ENCODE assay signal across 26 cellular contexts in genomic region chr6:128174724-128175123, GRCh38.
"Had no signal": no experiment of that assay in that cellular context is flagged by ENCODE, and none has a peak within 500 bp of the region (broad histone marks: within the 10 kb centered on the region; RNA-seq: fewer than 3 reads in every experiment).

No MANE protein-coding gene starts in this region.

- H3K27ac ChIP-seq: brain microvascular endothelial cell, esophagus muscularis mucosa, foreskin keratinocyte, heart left ventricle, sigmoid colon, suprapubic skin, tibial artery, upper lobe of right lung had no signal

- ATAC-seq: foreskin keratinocyte; heart left ventricle; left ventricle myocardium superior; stimulated activated naive B cell treated with anti-CD40 and anti-IgM and Interleukin-4, amounts not matched to agents 10 μg/mL and 1 μg/mL and 100 μg/mL, for 72 hours; upper lobe of right lung had no signal

- H3K4me3 ChIP-seq: esophagus muscularis mucosa, heart left ventricle, sigmoid colon, smooth muscle cell, suprapubic skin, tibial artery, upper lobe of right lung had no signal

- DNase-seq: activated CD4-positive, alpha-beta memory T cell treated with anti-CD3 and anti-CD28 coated beads, Interleukin-2, amount 10 ng/mL, durations not matched to agents 7 days and 5 days; activated CD4-positive, alpha-beta T cell treated with anti-CD3 and anti-CD28 coated beads, Interleukin-2, amount 10 ng/mL, durations not matched to agents 7 days and 5 days; activated CD4-positive, CD25-positive, alpha-beta regulatory T cell treated with anti-CD3 and anti-CD28 coated beads, Interleukin-2, amount 50 U/mL, for 72 hours; activated CD8-positive, alpha-beta memory T cell treated with anti-CD3 and anti-CD28 coated beads, Interleukin-2, amount 50 U/mL, for 48 hours; activated gamma-delta T cell; activated naive CD4-positive, alpha-beta T cell treated with anti-CD3 and anti-CD28 coated beads, Interleukin-2, amount 10 ng/mL, durations not matched to agents 7 days and 5 days; activated T-cell treated with anti-CD3 and anti-CD28 coated beads, Interleukin-2, amount 50 U/mL, for 24 hours; amniotic stem cell; brain microvascular endothelial cell; caudate nucleus; foreskin keratinocyte; heart left ventricle; left ventricle myocardium superior; sigmoid colon; stimulated activated CD4-positive, alpha-beta T cell treated with anti-CD3 and anti-CD28 coated beads, Interleukin-1b, Interleukin-23, amount 100 ng/mL, for 48 hours; stimulated activated CD4-positive, alpha-beta T cell treated with anti-CD3 and anti-CD28 coated beads, Interleukin-4, amount 100 ng/mL, for 4 hours; stimulated activated CD8-positive, alpha-beta memory T cell treated with anti-CD3 and anti-CD28 coated beads, Interleukin-4, amount 100 ng/mL, for 48 hours; stimulated activated naive B cell treated with anti-CD40 and anti-IgM and Interleukin-4, amounts not matched to agents 10 μg/mL and 1 μg/mL and 100 μg/mL, for 72 hours; T-helper 2 cell; tibial artery; upper lobe of right lung had no signal

- H3K4me2 ChIP-seq: smooth muscle cell had no signal

- H3K27me3 Mint-ChIP-seq: activated CD4-positive, alpha-beta memory T cell treated with anti-CD3 and anti-CD28 coated beads, Interleukin-2, amount 10 ng/mL, durations not matched to agents 7 days and 5 days; activated CD4-positive, alpha-beta T cell treated with anti-CD3 and anti-CD28 coated beads, Interleukin-2, amount 10 ng/mL, durations not matched to agents 7 days and 5 days; activated naive CD4-positive, alpha-beta T cell treated with anti-CD3 and anti-CD28 coated beads, Interleukin-2, amount 10 ng/mL, durations not matched to agents 7 days and 5 days; activated T-cell treated with anti-CD3 and anti-CD28 coated beads, Interleukin-2, amount 50 U/mL, for 24 hours; stimulated activated naive B cell treated with anti-CD40 and anti-IgM and Interleukin-4, amounts not matched to agents 10 μg/mL and 1 μg/mL and 100 μg/mL, for 72 hours had no signal

- H3K36me3 Mint-ChIP-seq: activated naive CD4-positive, alpha-beta T cell treated with anti-CD3 and anti-CD28 coated beads, Interleukin-2, amount 10 ng/mL, durations not matched to agents 7 days and 5 days; stimulated activated naive B cell treated with anti-CD40 and anti-IgM and Interleukin-4, amounts not matched to agents 10 μg/mL and 1 μg/mL and 100 μg/mL, for 72 hours had no signal

- H3K9me3 ChIP-seq: esophagus muscularis mucosa, heart left ventricle, sigmoid colon, suprapubic skin, tibial artery, upper lobe of right lung had no signal

- H3K4me1 ChIP-seq: suprapubic skin, upper lobe of right lung had no signal

- H3K4me1 Mint-ChIP-seq: activated CD4-positive, alpha-beta memory T cell treated with anti-CD3 and anti-CD28 coated beads, Interleukin-2, amount 10 ng/mL, durations not matched to agents 7 days and 5 days; activated naive CD4-positive, alpha-beta T cell treated with anti-CD3 and anti-CD28 coated beads, Interleukin-2, amount 10 ng/mL, durations not matched to agents 7 days and 5 days had no signal

- H3K9me3 Mint-ChIP-seq: activated CD4-positive, alpha-beta memory T cell treated with anti-CD3 and anti-CD28 coated beads, Interleukin-2, amount 10 ng/mL, durations not matched to agents 7 days and 5 days; activated CD4-positive, alpha-beta T cell treated with anti-CD3 and anti-CD28 coated beads, Interleukin-2, amount 10 ng/mL, durations not matched to agents 7 days and 5 days; activated naive CD4-positive, alpha-beta T cell treated with anti-CD3 and anti-CD28 coated beads, Interleukin-2, amount 10 ng/mL, durations not matched to agents 7 days and 5 days; activated T-cell treated with anti-CD3 and anti-CD28 coated beads, Interleukin-2, amount 50 U/mL, for 24 hours; nephron; stimulated activated naive B cell treated with anti-CD40 and anti-IgM and Interleukin-4, amounts not matched to agents 10 μg/mL and 1 μg/mL and 100 μg/mL, for 72 hours had no signal

- H3K27me3 ChIP-seq: brain microvascular endothelial cell, esophagus muscularis mucosa, foreskin keratinocyte, heart left ventricle, sigmoid colon, suprapubic skin, tibial artery, upper lobe of right lung had no signal

- H3K36me3 ChIP-seq: brain microvascular endothelial cell, esophagus muscularis mucosa, heart left ventricle, sigmoid colon, suprapubic skin, tibial artery, upper lobe of right lung had no signal

- FAIRE-seq: astrocyte had no signal

- H3K4me3 Mint-ChIP-seq: activated CD4-positive, alpha-beta memory T cell treated with anti-CD3 and anti-CD28 coated beads, Interleukin-2, amount 10 ng/mL, durations not matched to agents 7 days and 5 days; activated CD4-positive, alpha-beta T cell treated with anti-CD3 and anti-CD28 coated beads, Interleukin-2, amount 10 ng/mL, durations not matched to agents 7 days and 5 days; activated naive CD4-positive, alpha-beta T cell treated with anti-CD3 and anti-CD28 coated beads, Interleukin-2, amount 10 ng/mL, durations not matched to agents 7 days and 5 days; activated T-cell treated with anti-CD3 and anti-CD28 coated beads, Interleukin-2, amount 50 U/mL, for 24 hours; nephron; stimulated activated naive B cell treated with anti-CD40 and anti-IgM and Interleukin-4, amounts not matched to agents 10 μg/mL and 1 μg/mL and 100 μg/mL, for 72 hours had no signal

- H3K27ac Mint-ChIP-seq: activated CD4-positive, alpha-beta memory T cell treated with anti-CD3 and anti-CD28 coated beads, Interleukin-2, amount 10 ng/mL, durations not matched to agents 7 days and 5 days; activated CD4-positive, alpha-beta T cell treated with anti-CD3 and anti-CD28 coated beads, Interleukin-2, amount 10 ng/mL, durations not matched to agents 7 days and 5 days; activated naive CD4-positive, alpha-beta T cell treated with anti-CD3 and anti-CD28 coated beads, Interleukin-2, amount 10 ng/mL, durations not matched to agents 7 days and 5 days; activated T-cell treated with anti-CD3 and anti-CD28 coated beads, Interleukin-2, amount 50 U/mL, for 24 hours; nephron; stimulated activated naive B cell treated with anti-CD40 and anti-IgM and Interleukin-4, amounts not matched to agents 10 μg/mL and 1 μg/mL and 100 μg/mL, for 72 hours had no signal
